Comparison of ENCODE assay signal across 1 cellular context in the genomic region with DNA sequence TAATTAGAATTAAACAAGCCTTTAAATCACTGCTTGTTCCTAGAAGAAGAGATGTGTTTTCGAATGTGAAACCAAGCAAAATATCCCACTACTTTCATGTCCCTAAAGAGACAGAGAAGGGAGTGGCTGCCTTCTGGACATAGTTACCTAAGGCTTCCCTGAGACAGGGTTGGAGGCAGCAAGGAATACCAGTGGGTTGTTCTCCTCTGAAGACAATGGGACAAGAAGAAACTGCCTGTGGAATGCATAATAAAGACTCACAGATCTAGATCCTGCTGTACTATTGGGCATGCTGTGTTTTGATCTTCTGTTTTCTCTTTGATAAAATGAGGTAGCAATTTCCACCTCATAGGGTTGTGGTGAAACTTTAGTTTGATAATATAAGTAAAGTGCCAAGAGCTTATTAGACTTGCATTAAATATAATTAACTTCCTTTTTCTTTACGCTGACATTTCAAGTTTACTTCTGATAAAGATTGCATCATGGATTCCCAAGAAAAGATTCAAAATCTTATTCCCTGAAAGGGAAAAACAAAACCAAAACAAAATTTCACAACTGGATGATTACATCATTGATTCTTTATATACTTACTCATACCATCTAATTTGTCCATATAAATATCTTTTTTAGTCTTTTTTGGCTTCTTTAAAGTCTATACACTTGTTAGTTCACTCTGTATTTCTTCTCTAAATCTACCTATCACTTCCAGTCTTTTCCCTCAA.
TF ChIP-seq lines count a peak whose summit lies in the region.

No MANE protein-coding gene starts in this region.

TF ChIP-seq in HepG2, 621 proteins besides CTCF, POLR2A, EP300 and RAD21 (continued from another document):
- TF ChIP-seq, protein P1, sequence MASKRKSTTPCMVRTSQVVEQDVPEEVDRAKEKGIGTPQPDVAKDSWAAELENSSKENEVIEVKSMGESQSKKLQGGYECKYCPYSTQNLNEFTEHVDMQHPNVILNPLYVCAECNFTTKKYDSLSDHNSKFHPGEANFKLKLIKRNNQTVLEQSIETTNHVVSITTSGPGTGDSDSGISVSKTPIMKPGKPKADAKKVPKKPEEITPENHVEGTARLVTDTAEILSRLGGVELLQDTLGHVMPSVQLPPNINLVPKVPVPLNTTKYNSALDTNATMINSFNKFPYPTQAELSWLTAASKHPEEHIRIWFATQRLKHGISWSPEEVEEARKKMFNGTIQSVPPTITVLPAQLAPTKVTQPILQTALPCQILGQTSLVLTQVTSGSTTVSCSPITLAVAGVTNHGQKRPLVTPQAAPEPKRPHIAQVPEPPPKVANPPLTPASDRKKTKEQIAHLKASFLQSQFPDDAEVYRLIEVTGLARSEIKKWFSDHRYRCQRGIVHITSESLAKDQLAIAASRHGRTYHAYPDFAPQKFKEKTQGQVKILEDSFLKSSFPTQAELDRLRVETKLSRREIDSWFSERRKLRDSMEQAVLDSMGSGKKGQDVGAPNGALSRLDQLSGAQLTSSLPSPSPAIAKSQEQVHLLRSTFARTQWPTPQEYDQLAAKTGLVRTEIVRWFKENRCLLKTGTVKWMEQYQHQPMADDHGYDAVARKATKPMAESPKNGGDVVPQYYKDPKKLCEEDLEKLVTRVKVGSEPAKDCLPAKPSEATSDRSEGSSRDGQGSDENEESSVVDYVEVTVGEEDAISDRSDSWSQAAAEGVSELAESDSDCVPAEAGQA (IDR thresholded peaks at IDR 0.05; ENCODE audit: low read depth): no peak
- TF ChIP-seq, protein P1 (CRISPR knock-in tag; IDR thresholded peaks at IDR 0.05; ENCODE audit: borderline replicate concordance): no peak
